In genomic region chr2:132202866-132203265, GRCh38 we compare ENCODE assay signal across 12 cellular contexts. TPM values are rescaled to one million over a fixed set of nuclear protein-coding genes. Genes with fewer than 3 reads are reported as not detected.
"Had no signal": no experiment of that assay in that cellular context is flagged by ENCODE, and none has a peak within 500 bp of the region (broad histone marks: within the 10 kb centered on the region; RNA-seq: fewer than 3 reads in every experiment).

No MANE protein-coding gene starts in this region.

RNA-seq across cellular contexts. Expression of gene ANKRD30BL, which starts 41.1 kb away (rescaled TPM):
- total RNA-seq: activated CD4-positive, alpha-beta memory T cell treated with anti-CD3 and anti-CD28 coated beads, Interleukin-2, amount 10 ng/mL, durations not matched to agents 7 days and 5 days; activated CD4-positive, alpha-beta T cell treated with anti-CD3 and anti-CD28 coated beads for 36 hours; activated CD4-positive, alpha-beta T cell treated with anti-CD3 and anti-CD28 coated beads, Interleukin-2, amount 10 ng/mL, durations not matched to agents 7 days and 5 days; activated CD8-positive, alpha-beta memory T cell treated with anti-CD3 and anti-CD28 coated beads, Interleukin-2, amount 10 ng/mL, durations not matched to agents 7 days and 5 days; activated CD8-positive, alpha-beta T cell treated with anti-CD3 and anti-CD28 coated beads, Interleukin-2, amount 10 ng/mL, durations not matched to agents 7 days and 5 days; activated T-helper 2 cell treated with anti-CD3 and anti-CD28 coated beads, Interferon-gamma antibody, Interleukin-2, Interleukin-4, amounts not matched to agents 10 μg/mL and 5 μg/mL and 100 μg/mL, durations not matched to agents 14 hours and 24 hours and 36 hours; ascending aorta; bronchial epithelial cell; chondrocyte; colonic mucosa; T-helper 2 cell treated with Interferon-gamma antibody and Interleukin-4, amounts not matched to agents 100 ng/mL and 5 ng/mL, for 36 hours had no signal
- polyA plus RNA-seq: cardiac muscle cell had no signal
